In genomic region chr10:28939352-28940157, GRCh38 we compare ENCODE assay signal across 1 cellular context.
TF ChIP-seq lines count a peak whose summit lies in the region.

No MANE protein-coding gene starts in this region.

TF ChIP-seq in K562, 482 proteins besides CTCF, POLR2A, EP300 and RAD21 (continued from another document):
- no peak for TF ChIP-seq MNT (conservative IDR thresholded peaks at IDR 0.05)
- no peak for TF ChIP-seq ZFP36 (IDR thresholded peaks at IDR 0.05; ENCODE audit: low read depth, low read length, partially characterized antibody)
- TF ChIP-seq FOS (IDR thresholded peaks at IDR 0.05; ENCODE audit: extremely low read depth, insufficient read length), result no peak
- TF ChIP-seq RBM22 (IDR thresholded peaks at IDR 0.05; ENCODE audit: low read depth, low read length, poor library complexity, severe bottlenecking), result no peak
